Comparison of ENCODE assay signal across 7 cellular contexts in the genomic region with DNA sequence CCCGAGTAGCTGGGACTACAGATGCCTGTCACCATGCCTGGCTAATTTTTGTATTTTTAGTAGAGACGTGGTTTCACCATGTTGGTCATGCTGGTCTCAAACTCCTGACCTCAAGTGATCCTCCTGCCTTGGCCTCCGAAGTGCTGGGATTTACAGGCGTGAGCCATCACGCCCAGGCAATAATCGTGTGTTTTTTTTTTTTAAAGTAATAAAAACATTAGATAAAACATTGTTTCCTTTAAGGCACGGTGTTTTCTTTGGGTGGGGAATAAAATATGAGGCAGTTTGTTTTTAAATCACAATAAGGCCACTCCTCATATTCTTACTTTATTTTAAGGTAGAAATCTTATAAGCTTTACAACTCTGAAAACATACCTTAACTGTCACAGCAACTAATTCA.
DNase-seq lines count a peak whose midpoint lies in the region; ATAC-seq, FAIRE-seq and TF ChIP-seq lines count a peak whose summit lies in the region.
"Not testable (repeated sequence)": the region's sequence is repeated elsewhere in the genome, so short reads cannot be mapped to it uniquely, and the experiment has no call there.

No MANE protein-coding gene starts in this region.

- WGBS in endodermal cell (ENCODE audit: insufficient coverage in 1 of 2, insufficient read length in 1 of 2), 2 experiments = 98 to 100% methylated on average over 2 to 5 of the region's 7 CpGs

- H3K9me3 ChIP-seq in RWPE2 (ENCODE audit: severe bottlenecking); endodermal cell (ENCODE audit: control insufficient read depth, low read length); mucosa of descending colon: not testable (repeated sequence)

- not testable (repeated sequence) for TF ChIP-seq CTCF in RWPE2 (IDR thresholded peaks at IDR 0.05; ENCODE audit: poor library complexity, severe bottlenecking); endodermal cell (conservative IDR thresholded peaks at IDR 0.05); mucosa of descending colon (IDR thresholded peaks at IDR 0.05)

- not testable (repeated sequence) for H3K27ac Mint-ChIP-seq in endodermal cell

- not testable (repeated sequence) for H3K4me3 Mint-ChIP-seq in endodermal cell

- H3K36me3 Mint-ChIP-seq in endodermal cell (ENCODE audit: low read depth) = peaks cover 17% of the 10 kb centered on the region

- intact Hi-C loops in left colon (cut with DNase I, micrococcal nuclease); mucosa of descending colon (cut with DNase I, micrococcal nuclease): not testable (repeated sequence)

- ATAC-seq in RWPE2 (ENCODE audit: low read depth) = not testable (repeated sequence)
- peak; percentile 79 for ATAC-seq in left colon
- ATAC-seq in mucosa of descending colon = peak; percentile 75

- not testable (repeated sequence) for H3K27me3 Mint-ChIP-seq in endodermal cell (ENCODE audit: insufficient read depth)

- peak overlapping the region; percentile 78 for H3K27ac ChIP-seq in RWPE2 (ENCODE audit: poor library complexity, severe bottlenecking)
- peak overlapping the region; percentile 10 for H3K27ac ChIP-seq in endodermal cell (ENCODE audit: low read depth, low read length)
- H3K27ac ChIP-seq in epithelial cell of prostate = peak overlapping the region; percentile 62

- H3K4me3 ChIP-seq in RWPE2 (ENCODE audit: severe bottlenecking); endodermal cell (ENCODE audit: low read length); mucosa of descending colon: not testable (repeated sequence)

- FAIRE-seq in A204.1 (lab: Jason Lieb, UNC) = peak; percentile 78
- peak; percentile 8 for FAIRE-seq in G401.6 (lab: Jason Lieb, UNC)

- peaks cover 18% of the 10 kb centered on the region for H3K4me1 ChIP-seq in RWPE2 (ENCODE audit: insufficient read depth, poor library complexity, severe bottlenecking)
- H3K4me1 ChIP-seq in endodermal cell (ENCODE audit: control insufficient read depth, insufficient read depth, low read length); mucosa of descending colon (ENCODE audit: low read depth): not testable (repeated sequence)

- not testable (repeated sequence) for H3K9ac ChIP-seq in endodermal cell (ENCODE audit: extremely low read depth, low read length, poor library complexity, severe bottlenecking)

- H3K4me1 Mint-ChIP-seq in endodermal cell = peaks cover 21% of the 10 kb centered on the region

- not testable (repeated sequence) for H3K9me3 Mint-ChIP-seq in endodermal cell

- H3K36me3 ChIP-seq in RWPE2 (ENCODE audit: low read depth) = peaks cover 18% of the 10 kb centered on the region
- H3K36me3 ChIP-seq in endodermal cell (ENCODE audit: control insufficient read depth, insufficient read depth, low read length) = peaks cover 21% of the 10 kb centered on the region
- H3K36me3 ChIP-seq in mucosa of descending colon (ENCODE audit: low read depth) = not testable (repeated sequence)

- not testable (repeated sequence) for H3K27me3 ChIP-seq in RWPE2 (ENCODE audit: insufficient read depth, poor library complexity, severe bottlenecking); endodermal cell (ENCODE audit: control insufficient read depth, insufficient read depth, low read length, poor library complexity, severe bottlenecking)

- not testable (repeated sequence) for DNase-seq in RWPE2 (ENCODE audit: low spot score); endodermal cell; epithelial cell of prostate (ENCODE audit: low read depth, low spot score); left colon
- peak in 1 of 3 donors; percentile 31 for DNase-seq in mucosa of descending colon

Comparison
In these comparisons a context has a peak if more than half of its experiments do, and no peak if none do; other contexts are left out.
1. H3K27ac ChIP-seq: peak in every context shown above with its lines; median percentile 78 in RWPE2; 62 in epithelial cell of prostate; 10 in endodermal cell.